Comparison of ENCODE assay signal across 8 cellular contexts in genomic region chr3:129313983-129314756, GRCh38. TPM values are rescaled to one million over a fixed set of nuclear protein-coding genes. Genes with fewer than 3 reads are reported as not detected.
DNase-seq lines count a peak whose midpoint lies in the region; ATAC-seq and TF ChIP-seq lines count a peak whose summit lies in the region.

No MANE protein-coding gene starts in this region.

- peak overlapping the region; percentile 13 for H3K27ac Mint-ChIP-seq in activated naive CD4-positive, alpha-beta T cell treated with anti-CD3 and anti-CD28 coated beads for 36 hours
- peak overlapping the region; percentile 88 for H3K27ac Mint-ChIP-seq in T-helper 2 cell treated with Interferon-gamma antibody and Interleukin-4, amounts not matched to agents 5 μg/mL and 100 μg/mL, for 36 hours
- H3K27ac Mint-ChIP-seq in osteocyte (ENCODE audit: unreplicated experiment): peak overlapping the region; percentile 81

- CTCF ChIA-PET in activated naive CD4-positive, alpha-beta T cell treated with anti-CD3 and anti-CD28 coated beads for 36 hours (lab: Charles Lee): no interaction called here

- no peaks in the 10 kb centered on the region for H3K27me3 Mint-ChIP-seq in activated naive CD4-positive, alpha-beta T cell treated with anti-CD3 and anti-CD28 coated beads for 36 hours (ENCODE audit: low read depth)
- peaks cover 2% of the 10 kb centered on the region for H3K27me3 Mint-ChIP-seq in T-helper 2 cell treated with Interferon-gamma antibody and Interleukin-4, amounts not matched to agents 5 μg/mL and 100 μg/mL, for 36 hours (ENCODE audit: low read depth)
- H3K27me3 Mint-ChIP-seq in osteocyte (ENCODE audit: unreplicated experiment): no peaks in the 10 kb centered on the region

- H4K20me1 ChIP-seq in fibroblast of lung (ENCODE audit: control insufficient read depth, extremely low read depth, insufficient read depth, low read length): no peaks in the 10 kb centered on the region

- H3K36me3 Mint-ChIP-seq in activated naive CD4-positive, alpha-beta T cell treated with anti-CD3 and anti-CD28 coated beads for 36 hours (ENCODE audit: low read depth): peaks cover 2% of the 10 kb centered on the region
- H3K36me3 Mint-ChIP-seq in T-helper 2 cell treated with Interferon-gamma antibody and Interleukin-4, amounts not matched to agents 5 μg/mL and 100 μg/mL, for 36 hours (ENCODE audit: low read depth): peaks cover 7% of the 10 kb centered on the region
- no peaks in the 10 kb centered on the region for H3K36me3 Mint-ChIP-seq in osteocyte (ENCODE audit: unreplicated experiment)

- H3K9me3 Mint-ChIP-seq in activated naive CD4-positive, alpha-beta T cell treated with anti-CD3 and anti-CD28 coated beads for 36 hours: no peaks in the 10 kb centered on the region
- no peaks in the 10 kb centered on the region for H3K9me3 Mint-ChIP-seq in T-helper 2 cell treated with Interferon-gamma antibody and Interleukin-4, amounts not matched to agents 5 μg/mL and 100 μg/mL, for 36 hours
- H3K9me3 Mint-ChIP-seq in osteocyte (ENCODE audit: unreplicated experiment): no peaks in the 10 kb centered on the region

- peak overlapping the region; percentile 92 for H3K4me2 ChIP-seq in fibroblast of lung (ENCODE audit: extremely low read depth, insufficient read depth, low read length)

- H3K4me1 ChIP-seq in fibroblast of lung (ENCODE audit: control insufficient read depth, extremely low read depth, insufficient read depth, low read length): peaks cover 3% of the 10 kb centered on the region

- H3K4me3 Mint-ChIP-seq in activated naive CD4-positive, alpha-beta T cell treated with anti-CD3 and anti-CD28 coated beads for 36 hours: peak overlapping the region; percentile 96
- peak overlapping the region; percentile 97 for H3K4me3 Mint-ChIP-seq in T-helper 2 cell treated with Interferon-gamma antibody and Interleukin-4, amounts not matched to agents 5 μg/mL and 100 μg/mL, for 36 hours
- H3K4me3 Mint-ChIP-seq in osteocyte (ENCODE audit: unreplicated experiment): peak overlapping the region; percentile 81

- DNase-seq in activated naive CD4-positive, alpha-beta T cell treated with anti-CD3 and anti-CD28 coated beads for 36 hours: no peak
- no peak for DNase-seq in activated naive CD4-positive, alpha-beta T cell (lab: John Stamatoyannopoulos, UW)
- no peak for DNase-seq in T-helper 2 cell treated with Interferon-gamma antibody and Interleukin-4, amounts not matched to agents 5 μg/mL and 100 μg/mL, for 36 hours (ENCODE audit: low spot score)
- DNase-seq in fibroblast of lung (ENCODE audit: low read depth in 2 of 2): peak; percentile 37 to 47
- DNase-seq in osteocyte (ENCODE audit: extremely low spot score, unreplicated experiment): no peak
- no peak for DNase-seq in GM19240 (ENCODE audit: insufficient read length, low spot score)
- DNase-seq in COLO829 (ENCODE audit: low spot score): no peak

- H3K4me3 ChIP-seq in fibroblast of lung (replicated peaks in 1 of 4; ENCODE audit: control extremely low read depth in 1 of 4, insufficient read depth in 1 of 4, low read depth in 3 of 4, low read length in 4 of 4): peak overlapping the region; percentile 69 to 90 (median 86)

- H2AFZ ChIP-seq in fibroblast of lung (ENCODE audit: low read length): no peak overlapping the region

- no peaks in the 10 kb centered on the region for H3K36me3 ChIP-seq in fibroblast of lung (ENCODE audit: control insufficient read depth, insufficient read depth, low read length)

- peak overlapping the region; percentile 83 for H3K27ac ChIP-seq in fibroblast of lung (ENCODE audit: insufficient read depth, low read length)

- H3K4me1 Mint-ChIP-seq in activated naive CD4-positive, alpha-beta T cell treated with anti-CD3 and anti-CD28 coated beads for 36 hours (ENCODE audit: low read depth): peaks cover 14% of the 10 kb centered on the region
- H3K4me1 Mint-ChIP-seq in T-helper 2 cell treated with Interferon-gamma antibody and Interleukin-4, amounts not matched to agents 5 μg/mL and 100 μg/mL, for 36 hours (ENCODE audit: low read depth): peaks cover 25% of the 10 kb centered on the region
- peaks cover 14% of the 10 kb centered on the region for H3K4me1 Mint-ChIP-seq in osteocyte (ENCODE audit: unreplicated experiment)

- intact Hi-C loops in activated naive CD4-positive, alpha-beta T cell treated with anti-CD3 and anti-CD28 coated beads for 36 hours (cut with micrococcal nuclease): loop anchor here (10.0 kb wide), 1 partner anchor 319 kb away; the partner anchor contains the start of gene CFAP92

- no peak for TF ChIP-seq CTCF in fibroblast of lung (conservative IDR thresholded peaks at IDR 0.05 in 1 of 2, IDR thresholded peaks at IDR 0.05 in 1 of 2; ENCODE audit: low read depth in 1 of 2, low read length in 2 of 2)
- TF ChIP-seq CTCF in osteocyte (IDR thresholded peaks at IDR 0.05): no peak

- no peaks in the 10 kb centered on the region for H3K9me3 ChIP-seq in fibroblast of lung (ENCODE audit: control insufficient read depth, insufficient read depth, low read depth, low read length)

- H3K9ac ChIP-seq in fibroblast of lung (ENCODE audit: insufficient read depth, low read length): peak overlapping the region; percentile 89

- no peaks in the 10 kb centered on the region for H3K27me3 ChIP-seq in fibroblast of lung (ENCODE audit: control insufficient read depth, insufficient read depth, low read length)

- peaks cover 7% of the 10 kb centered on the region for H3K79me2 ChIP-seq in fibroblast of lung (ENCODE audit: control insufficient read depth, insufficient read depth, low read length)

- ATAC-seq in HG02870 (IDR thresholded peaks at IDR 0.05; ENCODE audit: unreplicated experiment): no peak

RNA-seq across cellular contexts. Expression of gene HMCES, which starts 35.5 kb away (rescaled TPM):
- total RNA-seq in activated naive CD4-positive, alpha-beta T cell treated with anti-CD3 and anti-CD28 coated beads for 36 hours: 10 to 100 TPM; 35.0 to 35.8 TPM
- total RNA-seq in fibroblast of lung: 11.8 and 12.2 TPM in 2 replicates
- 22.6 and 22.8 TPM in 2 replicates for polyA plus RNA-seq in fibroblast of lung
- polyA plus RNA-seq in fibroblast of lung (2012): 30.0 and 34.9 TPM in 2 replicates
- 16.7 and 20.0 TPM in 2 replicates for polyA minus RNA-seq in fibroblast of lung (ENCODE audit: low replicate concordance)
- total RNA-seq in osteocyte: 24.7 and 25.8 TPM in 2 replicates

Comparison
In these comparisons a context has a peak if more than half of its experiments do, and no peak if none do; other contexts are left out.
1. DNase-seq: peak in fibroblast of lung (2 of 2); none in activated naive CD4-positive, alpha-beta T cell treated with anti-CD3 and anti-CD28 coated beads for 36 hours (single experiment), activated naive CD4-positive, alpha-beta T cell (0 of 4), T-helper 2 cell treated with Interferon-gamma antibody and Interleukin-4, amounts not matched to agents 5 μg/mL and 100 μg/mL, for 36 hours (single experiment), osteocyte (single experiment), GM19240 (single experiment) and COLO829 (single experiment).
2. H3K27ac Mint-ChIP-seq: peak in every context shown above with its lines; median percentile 88 in T-helper 2 cell treated with Interferon-gamma antibody and Interleukin-4, amounts not matched to agents 5 μg/mL and 100 μg/mL, for 36 hours; 81 in osteocyte; 13 in activated naive CD4-positive, alpha-beta T cell treated with anti-CD3 and anti-CD28 coated beads for 36 hours.
3. Peak in every context shown above with its lines, with median percentiles within 50 percentile points of each other: H3K4me3 Mint-ChIP-seq.